ENCODE assay signal across 25 cellular contexts in genomic region chr3:194517333-194517732, GRCh38. TPM values are rescaled to one million over a fixed set of nuclear protein-coding genes. Genes with fewer than 3 reads are reported as not detected.
A peak's percentile ranks its signal among the peaks of the same experiment; 100 is the strongest.
DNase-seq lines count a peak whose midpoint lies in the region; ATAC-seq, FAIRE-seq and TF ChIP-seq lines count a peak whose summit lies in the region.
"Had no signal": no experiment of that assay in that cellular context is flagged by ENCODE, and none has a peak within 500 bp of the region (broad histone marks: within the 10 kb centered on the region; RNA-seq: fewer than 3 reads in every experiment).

No MANE protein-coding gene starts in this region.

- peaks cover 23% of the 10 kb centered on the region for H3K4me1 Mint-ChIP-seq in stimulated activated naive CD8-positive, alpha-beta T cell treated with anti-CD3 and anti-CD28 coated beads, Interleukin-15, amount 100 ng/mL, for 72 hours

- CTCF ChIA-PET in IMR-90 (lab: Yijun Ruan, JAX) (no interaction called here), H1 (lab: Charles Lee; ENCODE audit: partially characterized antibody) (interaction anchor here (1.1 kb wide), 1 partner anchor 17 kb away, joined by 3 read pairs; no protein-coding TSS in a partner anchor)

- no peak overlapping the region; a peak in 1 of 4 replicates for H4K8ac ChIP-seq in IMR-90 (ENCODE audit: low read depth in 2 of 2, low read length in 2 of 2)
- no peak overlapping the region; the same call in 1 of the 2 replicates for H4K8ac ChIP-seq in H1 (ENCODE audit: extremely low read depth, insufficient read depth, low read length)
- H4K8ac ChIP-seq in trophoblast cell (ENCODE audit: low read depth, low read length), result no peak overlapping the region

- TF ChIP-seq RAD21 in IMR-90 (IDR thresholded peaks at IDR 0.05; ENCODE audit: low read length) (no peak), H1 (IDR thresholded peaks at IDR 0.05 in 1 of 2, conservative IDR thresholded peaks at IDR 0.05 in 1 of 2; ENCODE audit: low read depth in 2 of 2, low read length in 2 of 2) (no peak)

- ATAC-seq in IMR-90 (ENCODE audit: low read depth) (no peak; the same call in 1 of the 2 replicates), mucosa of descending colon (peak; percentile 27)
- ATAC-seq in stimulated activated naive CD8-positive, alpha-beta T cell treated with anti-CD3 and anti-CD28 coated beads, Interleukin-15, amount 100 ng/mL, for 72 hours, result no peak
- ATAC-seq: GM23338 had no signal

- H4K91ac ChIP-seq in IMR-90 (ENCODE audit: insufficient read depth, low read depth, low read length) (peak overlapping the region; percentile 13), H1 (replicated peaks; ENCODE audit: insufficient read length, low read length) (no peak overlapping the region), trophoblast cell (ENCODE audit: low read depth, low read length) (no peak overlapping the region)

- H4K20me1 ChIP-seq in IMR-90 (ENCODE audit: insufficient read depth, low read length) (no peaks in the 10 kb centered on the region), H1 (replicated peaks in 1 of 2; ENCODE audit: control insufficient read depth in 1 of 2, insufficient read depth in 2 of 2, low read length in 2 of 2) (no peaks in the 10 kb centered on the region)
- H4K20me1 ChIP-seq: BLaER1 had no signal

- intact Hi-C loops in IMR-90 (cut with micrococcal nuclease) (no loop called here), mucosa of descending colon (cut with DNase I, micrococcal nuclease) (no loop called here)

- H3K4ac ChIP-seq in IMR-90 (ENCODE audit: low read depth, low read length) (peak overlapping the region; percentile 59; the same call in 1 of the 2 replicates), H1 (replicated peaks; ENCODE audit: insufficient read length, low read depth, low read length) (no peak overlapping the region), trophoblast cell (ENCODE audit: low read depth, low read length) (no peak overlapping the region)

- H2BK15ac ChIP-seq in IMR-90 (ENCODE audit: low read depth, low read length), result peak overlapping the region; percentile 23; the same call in 2 of the 3 replicates
- no peak overlapping the region for H2BK15ac ChIP-seq in H1 (ENCODE audit: low read length)

- H3K79me2 ChIP-seq in H1 (ENCODE audit: control insufficient read depth in 1 of 2, insufficient read depth in 2 of 2, low read length in 2 of 2) (no peaks in the 10 kb centered on the region), trophoblast cell (ENCODE audit: control insufficient read depth, insufficient read depth, low read length, poor library complexity) (no peaks in the 10 kb centered on the region)

- POLR2A ChIA-PET in IMR-90 (lab: Charles Lee; ENCODE audit: unreplicated experiment), result no interaction called here
- POLR2A ChIA-PET in H1 (lab: Charles Lee; ENCODE audit: partially characterized antibody), result interaction anchor here (1.2 kb wide), 2 partner anchors 9 to 10 kb away, joined by 3 to 5 read pairs; no protein-coding TSS in a partner anchor

- H3K4me3 Mint-ChIP-seq in stimulated activated naive CD8-positive, alpha-beta T cell treated with anti-CD3 and anti-CD28 coated beads, Interleukin-15, amount 100 ng/mL, for 72 hours, result no peak overlapping the region
- H3K4me3 Mint-ChIP-seq: CD4-positive, alpha-beta T cell; GM23338; HFFc6; IgD-negative memory B cell had no signal

- DNase-seq in IMR-90, result no peak
- no peak for DNase-seq in H1 (ENCODE audit: low read depth in 1 of 2, low spot score in 2 of 2)
- no peak for DNase-seq in mucosa of descending colon
- no peak for DNase-seq in trophoblast cell
- no peak for DNase-seq in T-helper 9 cell
- no peak for DNase-seq in NCI-H1436 treated with DMSO at 0.1 percent for 48 hours (lab: John Stamatoyannopoulos, UW)
- no peak for DNase-seq in stimulated activated naive CD8-positive, alpha-beta T cell treated with anti-CD3 and anti-CD28 coated beads, Interleukin-15, amount 100 ng/mL, for 72 hours
- DNase-seq: CD4-positive, alpha-beta T cell; DMS53; HFFc6; NCI-H1092; NCI-H1417 treated with DMSO at 0.1 percent for 48 hours; NCI-H187; NCI-H2081 treated with DMSO at 0.1 percent for 48 hours; NCI-H2171; NCI-H226; NCI-H510A; NCI-H69; SHP77 had no signal

- no peaks in the 10 kb centered on the region; the same call in 1 of the 2 replicates for H3K23me2 ChIP-seq in H1 (ENCODE audit: low read depth, low read length)

- no peaks in the 10 kb centered on the region; a peak in 1 of 4 replicates for H3K79me1 ChIP-seq in IMR-90 (ENCODE audit: low read depth in 1 of 2, low read length in 2 of 2)
- H3K79me1 ChIP-seq in H1 (ENCODE audit: low read depth, low read length), result no peaks in the 10 kb centered on the region
- H3K79me1 ChIP-seq in trophoblast cell (ENCODE audit: low read length), result no peaks in the 10 kb centered on the region

- H4K5ac ChIP-seq in IMR-90 (ENCODE audit: low read depth, low read length), result no peak overlapping the region
- peak overlapping the region; percentile 36 for H4K5ac ChIP-seq in H1 (ENCODE audit: insufficient read length, low read depth, low read length)

- in situ Hi-C loops in IMR-90 (cut with MboI; ENCODE audit: low sequenced_read_pairs), result no loop called here

- FAIRE-seq in H1 (lab: Jason Lieb, UNC), result no peak

- H3K56ac ChIP-seq in IMR-90 (ENCODE audit: extremely low read depth, insufficient read depth, low read length) (no peak overlapping the region), H1 (replicated peaks; ENCODE audit: insufficient read length, low read depth, low read length) (no peak overlapping the region)

- H2BK120ac ChIP-seq in IMR-90 (ENCODE audit: low read depth, low read length), result peak overlapping the region; percentile 85; the same call in 1 of the 2 replicates
- no peak overlapping the region for H2BK120ac ChIP-seq in H1 (replicated peaks; ENCODE audit: low read depth, low read length)
- H2BK120ac ChIP-seq in trophoblast cell (ENCODE audit: insufficient read depth, low read length, poor library complexity), result no peak overlapping the region

- H3K36me3 ChIP-seq in IMR-90 (ENCODE audit: control insufficient read depth, insufficient read depth, low read length), result no peaks in the 10 kb centered on the region
- no peaks in the 10 kb centered on the region for H3K36me3 ChIP-seq in H1 (ENCODE audit: control insufficient read depth in 2 of 4, insufficient read depth in 4 of 4, low read length in 3 of 4)
- no peaks in the 10 kb centered on the region for H3K36me3 ChIP-seq in mucosa of descending colon (ENCODE audit: low read depth)
- no peaks in the 10 kb centered on the region for H3K36me3 ChIP-seq in trophoblast cell (ENCODE audit: control insufficient read depth in 1 of 2, insufficient read depth in 2 of 2, low read length in 2 of 2)
- H3K36me3 ChIP-seq: BLaER1, HAP-1 had no signal

- 53% methylated on average over 2 of the region's 6 CpGs; no CpG with 5 or more reads in 1 of the 2 experiments for WGBS in IMR-90 (ENCODE audit: extremely low coverage in 2 of 2, insufficient read length in 1 of 2), 2 experiments
- 78% methylated on average over 6 of the region's 6 CpGs; no CpG with 5 or more reads in 1 of the 2 experiments for WGBS in H1 (ENCODE audit: extremely low coverage in 1 of 2, insufficient coverage in 1 of 2, insufficient read length in 1 of 2, insufficient replicate concordance in 2 of 2, low coverage in 1 of 2, low lambda C conversion rate in 2 of 2, missing lambda C conversion rate in 1 of 2), 2 experiments
- no CpG with 5 or more reads among the region's 6 CpGs for WGBS in trophoblast cell (ENCODE audit: extremely low coverage, insufficient coverage, insufficient read length)

- H4K12ac ChIP-seq in trophoblast cell (ENCODE audit: low read depth, low read length), result no peak overlapping the region

- H2BK5ac ChIP-seq in IMR-90 (ENCODE audit: low read depth, low read length, poor library complexity, severe bottlenecking), result no peak overlapping the region
- no peak overlapping the region for H2BK5ac ChIP-seq in H1 (ENCODE audit: low read depth, low read length)
- H2BK5ac ChIP-seq in trophoblast cell (ENCODE audit: low read depth, low read length, poor library complexity), result no peak overlapping the region

- H3K27ac ChIP-seq in IMR-90 (ENCODE audit: insufficient read depth, low read length) (no peak overlapping the region), H1 (ENCODE audit: low read depth, low read length) (no peak overlapping the region), trophoblast cell (ENCODE audit: low read depth, low read length) (no peak overlapping the region)
- H3K27ac ChIP-seq: BLaER1, KMS-11, RWPE1 had no signal

- H3K9ac ChIP-seq in IMR-90 (ENCODE audit: low read depth, low read length), result no peak overlapping the region
- no peak overlapping the region for H3K9ac ChIP-seq in H1 (replicated peaks in 1 of 4; ENCODE audit: extremely low read depth in 1 of 4, low read depth in 3 of 4, low read length in 3 of 4)
- peak overlapping the region; percentile 63 for H3K9ac ChIP-seq in trophoblast cell (ENCODE audit: low read length)
- H3K9ac ChIP-seq: BLaER1, KMS-11 had no signal

- no peak for TF ChIP-seq EP300 in H1 (IDR thresholded peaks at IDR 0.05; ENCODE audit: borderline replicate concordance in 1 of 2, low read depth in 2 of 2, low read length in 2 of 2)

- H3K23ac ChIP-seq in IMR-90 (ENCODE audit: low read depth, low read length) (no peak overlapping the region), H1 (ENCODE audit: insufficient read length) (no peak overlapping the region), trophoblast cell (ENCODE audit: low read length) (no peak overlapping the region)

- no peak overlapping the region for H3K4me2 ChIP-seq in IMR-90 (ENCODE audit: low read depth, low read length)
- H3K4me2 ChIP-seq in H1 (ENCODE audit: insufficient read depth in 1 of 2, low read depth in 2 of 2, low read length in 2 of 2), result no peak overlapping the region
- no peak overlapping the region for H3K4me2 ChIP-seq in trophoblast cell (ENCODE audit: low read length)
- H3K4me2 ChIP-seq: BLaER1, GM23338, KMS-11 had no signal

- BruUV-seq in IMR-90 (replicated peaks; lab: Mats Ljungman, UMichigan), result no TSS peak

- dilution Hi-C loops in IMR-90 (cut with HindIII; ENCODE audit: low sequenced_read_pairs, unreplicated experiment), result no loop called here

- H3K27me3 ChIP-seq in IMR-90 (ENCODE audit: control insufficient read depth, insufficient read depth, low read length) (no peaks in the 10 kb centered on the region), H1 (replicated peaks in 1 of 4; ENCODE audit: control insufficient read depth in 3 of 4, extremely low read depth in 1 of 4, insufficient read depth in 3 of 4, low read length in 3 of 4) (no peaks in the 10 kb centered on the region), trophoblast cell (ENCODE audit: insufficient read depth, low read length) (no peaks in the 10 kb centered on the region)
- H3K27me3 ChIP-seq: BLaER1 had no signal

- H2BK12ac ChIP-seq in H1 (ENCODE audit: low read depth, low read length) (no peak overlapping the region), trophoblast cell (ENCODE audit: low read length) (no peak overlapping the region)

- peaks cover 10% of the 10 kb centered on the region for H3K27me3 Mint-ChIP-seq in stimulated activated naive CD8-positive, alpha-beta T cell treated with anti-CD3 and anti-CD28 coated beads, Interleukin-15, amount 100 ng/mL, for 72 hours
- H3K27me3 Mint-ChIP-seq: CD4-positive, alpha-beta T cell had no signal

- TF ChIP-seq POLR2A in IMR-90 (IDR thresholded peaks at IDR 0.05; ENCODE audit: low read depth, low read length), result no peak
- no peak for TF ChIP-seq POLR2A in H1 (IDR thresholded peaks at IDR 0.05; ENCODE audit: control extremely low read depth in 1 of 2, low read depth in 2 of 2, low read length in 2 of 2)

- peak overlapping the region; percentile 16 for H2AK9ac ChIP-seq in IMR-90 (replicated peaks; ENCODE audit: low read depth, low read length, poor library complexity)

- H3K4me3 ChIP-seq in IMR-90 (ENCODE audit: insufficient read depth, low read depth, low read length), result no peak overlapping the region
- no peak overlapping the region for H3K4me3 ChIP-seq in H1 (ENCODE audit: extremely low read depth in 1 of 4, insufficient read depth in 2 of 4, low read depth in 3 of 4, low read length in 4 of 4)
- H3K4me3 ChIP-seq in mucosa of descending colon, result no peak overlapping the region
- no peak overlapping the region for H3K4me3 ChIP-seq in trophoblast cell (ENCODE audit: low read depth, low read length)
- H3K4me3 ChIP-seq: BLaER1, GM23338, HAP-1 had no signal

- no peaks in the 10 kb centered on the region for H3K9me3 ChIP-seq in IMR-90 (ENCODE audit: control insufficient read depth, insufficient read depth, low read length)
- no peaks in the 10 kb centered on the region for H3K9me3 ChIP-seq in H1 (ENCODE audit: insufficient read depth in 2 of 2, low read depth in 1 of 2, low read length in 1 of 2)
- H3K9me3 ChIP-seq in mucosa of descending colon, result no peaks in the 10 kb centered on the region
- peaks cover 4% of the 10 kb centered on the region for H3K9me3 ChIP-seq in trophoblast cell (ENCODE audit: insufficient read depth, low read depth, low read length)
- H3K9me3 ChIP-seq: BLaER1, HAP-1 had no signal

- peaks cover 7% of the 10 kb centered on the region for H3K9me1 ChIP-seq in IMR-90 (ENCODE audit: insufficient read depth, low read length)

- H3K4me1 ChIP-seq in IMR-90 (ENCODE audit: control insufficient read depth, insufficient read depth, low read length) (peaks cover 16% of the 10 kb centered on the region), H1 (replicated peaks in 1 of 4; ENCODE audit: control insufficient read depth in 3 of 4, insufficient read depth in 4 of 4, low read length in 3 of 4) (no peaks in the 10 kb centered on the region; a peak in 2 of 7 replicates), mucosa of descending colon (ENCODE audit: low read depth) (peaks cover 3% of the 10 kb centered on the region), trophoblast cell (ENCODE audit: control insufficient read depth in 1 of 2, insufficient read depth in 2 of 2, low read length in 2 of 2) (peaks cover 0 to 3% of the 10 kb centered on the region in 2 experiments)
- H3K4me1 ChIP-seq: BLaER1, HAP-1 had no signal

- H3K9me3 Mint-ChIP-seq in stimulated activated naive CD8-positive, alpha-beta T cell treated with anti-CD3 and anti-CD28 coated beads, Interleukin-15, amount 100 ng/mL, for 72 hours, result peaks cover 0 to 8% of the 10 kb centered on the region in 2 donors
- H3K9me3 Mint-ChIP-seq: CD4-positive, alpha-beta T cell; GM23338; HFFc6; IgD-negative memory B cell had no signal

- H2AK5ac ChIP-seq in IMR-90 (ENCODE audit: low read depth, low read length), result 0 out of 2 replicates have a peak overlapping the region, but pooled peaks have one; percentile 95
- H2AK5ac ChIP-seq in H1 (ENCODE audit: low read depth, low read length), result no peak overlapping the region
- H2AK5ac ChIP-seq in trophoblast cell (ENCODE audit: low read length), result no peak overlapping the region

- no peak for TF ChIP-seq CTCF in IMR-90 (conservative IDR thresholded peaks at IDR 0.05; ENCODE audit: low read depth, low read length)
- TF ChIP-seq CTCF in H1 (IDR thresholded peaks at IDR 0.05; ENCODE audit: control extremely low read depth in 1 of 3, insufficient read depth in 1 of 3, low read depth in 1 of 3, low read length in 3 of 3), result no peak
- no peak for TF ChIP-seq CTCF in mucosa of descending colon (IDR thresholded peaks at IDR 0.05)

- peak overlapping the region; percentile 74 for H2BK20ac ChIP-seq in IMR-90 (ENCODE audit: low read depth, low read length)
- no peak overlapping the region for H2BK20ac ChIP-seq in H1 (ENCODE audit: low read length)

- no peak overlapping the region for H3K27ac Mint-ChIP-seq in stimulated activated naive CD8-positive, alpha-beta T cell treated with anti-CD3 and anti-CD28 coated beads, Interleukin-15, amount 100 ng/mL, for 72 hours
- H3K27ac Mint-ChIP-seq: CD4-positive, alpha-beta T cell; GM23338; HFFc6; IgD-negative memory B cell had no signal

- H3K18ac ChIP-seq in IMR-90 (ENCODE audit: low read depth, low read length) (peak overlapping the region; percentile 50; the same call in 1 of the 2 replicates), H1 (ENCODE audit: extremely low read depth, low read length) (no peak overlapping the region), trophoblast cell (ENCODE audit: low read length) (no peak overlapping the region)

- H2AFZ ChIP-seq in IMR-90 (replicated peaks; ENCODE audit: low read length, poor library complexity) (no peak overlapping the region), H1 (ENCODE audit: low read length) (no peak overlapping the region), trophoblast cell (ENCODE audit: insufficient read depth, low read length, poor library complexity) (no peak overlapping the region)
- H2AFZ ChIP-seq: GM23338 had no signal

- H3K14ac ChIP-seq in IMR-90 (replicated peaks; ENCODE audit: low read depth, low read length) (0 out of 2 replicates have a peak overlapping the region, but pooled peaks have one; percentile 22), H1 (ENCODE audit: insufficient read length) (no peak overlapping the region), trophoblast cell (ENCODE audit: low read length) (no peak overlapping the region)

RNA-seq across cellular contexts. Expression of gene ATP13A3, which starts 30.5 kb away (rescaled TPM):
- total RNA-seq in IMR-90 (2012; rRNA removed), result 154 and 284 TPM in 2 replicates
- polyA plus RNA-seq in IMR-90 (2012; rRNA removed), result 37.5 and 48.1 TPM in 2 replicates
- 11.9 and 18.2 TPM in 2 replicates for polyA plus RNA-seq in IMR-90 (2012; cell fraction: cytosol; rRNA removed)
- polyA plus RNA-seq in IMR-90 (2012; cell fraction: nucleus; rRNA removed; ENCODE audit: low replicate concordance), result 8.3 and 70.9 TPM in 2 replicates
- total RNA-seq in H1 (2021; fragmentation: NEBNext Ultra II Directional; extraction: Animal tissue kit (Norgen Biotek cat#: 25700)), result 84.2 and 92.2 TPM in 2 replicates
- polyA plus RNA-seq in H1 (2011; rRNA removed), result 12.5 and 18.6 TPM in 2 replicates
- polyA plus RNA-seq in H1 (2011; cell fraction: cytosol; rRNA removed), result 27.6 TPM
- 13.1 TPM for polyA plus RNA-seq in H1 (2011; cell fraction: nucleus; rRNA removed)
- polyA plus RNA-seq in H1 (2012, experiment 1 of 2), result 16.4 to 27.5 TPM (median 25.0 TPM) in 4 replicates
- polyA plus RNA-seq in H1 (2012, experiment 2 of 2), result 1.3 TPM
- polyA plus RNA-seq in H1 (2013, experiment 1 of 2), result 40.8 TPM
- polyA plus RNA-seq in H1 (2013, experiment 2 of 2), result 42.0 TPM
- polyA minus RNA-seq in H1 (2011; rRNA and poly(A)+ RNA removed), result 86.9 and 138 TPM in 2 replicates
- 45.7 TPM for polyA minus RNA-seq in H1 (2011; cell fraction: cytosol; rRNA and poly(A)+ RNA removed)
- 89.9 TPM for polyA minus RNA-seq in H1 (2011; cell fraction: nucleus; rRNA and poly(A)+ RNA removed)
- total RNA-seq in mucosa of descending colon, result 10 to 100 TPM; 76.2 to 96.1 (median 83.9) TPM
- 26.6 and 27.4 TPM in 2 replicates for polyA plus RNA-seq in trophoblast cell (2013)
